8 cellular contexts compared by ENCODE assay signal in the genomic region with DNA sequence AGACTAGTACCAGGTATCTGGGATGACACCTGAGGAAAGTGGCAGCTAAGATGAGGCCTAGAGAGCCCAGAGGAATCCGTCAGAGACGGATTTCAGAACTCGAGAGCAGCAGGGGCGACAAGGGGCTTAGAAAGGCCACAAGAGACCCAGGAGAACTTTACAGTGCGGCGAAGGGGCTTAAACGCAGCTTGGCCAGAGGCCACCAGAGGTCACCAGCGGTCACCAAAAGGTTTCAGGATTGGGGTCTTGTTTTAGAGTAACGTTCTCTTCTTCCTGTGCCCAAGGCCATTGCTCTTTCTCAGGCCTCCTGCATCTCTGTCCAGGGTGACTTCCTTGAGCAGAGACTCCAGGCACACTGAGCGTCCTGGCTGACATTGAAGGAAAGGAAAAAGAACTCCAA. TPM values are rescaled to one million over a fixed set of nuclear protein-coding genes. Genes with fewer than 3 reads are reported as not detected.
DNase-seq lines count a peak whose midpoint lies in the region; ATAC-seq and TF ChIP-seq lines count a peak whose summit lies in the region.

No MANE protein-coding gene starts in this region.

- POLR2A ChIA-PET in activated CD8-positive, alpha-beta T cell treated with anti-CD3 and anti-CD28 coated beads, Interleukin-2, amount 10 ng/mL, durations not matched to agents 7 days and 5 days (lab: Charles Lee) = interaction anchor here (0.6 to 1.2 kb wide), 3 partner anchors 24 to 149 kb away, joined by 3 to 4 read pairs (median 4); partner anchors contain the start of gene ERVK3-1

- H3K27ac ChIP-seq in heart right ventricle = no peak overlapping the region

- intact Hi-C loops in heart right ventricle (cut with DNase I) = loop anchor here in 1 of 10 donors (5.0 kb wide), 1 partner anchor 147 kb away; the partner anchor contains the start of gene ZNF274

- no peaks in the 10 kb centered on the region for H3K9me3 ChIP-seq in heart right ventricle

- H3K27me3 ChIP-seq in heart right ventricle = no peaks in the 10 kb centered on the region

- peaks cover 0 to 3% (median 0%) of the 10 kb centered on the region in 9 donors for H3K36me3 ChIP-seq in heart right ventricle

- H3K36me3 Mint-ChIP-seq in activated CD8-positive, alpha-beta memory T cell treated with anti-CD3 and anti-CD28 coated beads, Interleukin-2, amount 10 ng/mL, durations not matched to agents 7 days and 5 days = no peaks in the 10 kb centered on the region
- H3K36me3 Mint-ChIP-seq in activated CD8-positive, alpha-beta T cell treated with anti-CD3 and anti-CD28 coated beads, Interleukin-2, amount 10 ng/mL, durations not matched to agents 7 days and 5 days (ENCODE audit: low read depth) = no peaks in the 10 kb centered on the region
- H3K36me3 Mint-ChIP-seq in osteocyte (ENCODE audit: unreplicated experiment) = no peaks in the 10 kb centered on the region

- H3K27me3 Mint-ChIP-seq in activated CD8-positive, alpha-beta memory T cell treated with anti-CD3 and anti-CD28 coated beads, Interleukin-2, amount 10 ng/mL, durations not matched to agents 7 days and 5 days = no peaks in the 10 kb centered on the region
- H3K27me3 Mint-ChIP-seq in activated CD8-positive, alpha-beta T cell treated with anti-CD3 and anti-CD28 coated beads, Interleukin-2, amount 10 ng/mL, durations not matched to agents 7 days and 5 days (ENCODE audit: low read depth) = no peaks in the 10 kb centered on the region
- no peaks in the 10 kb centered on the region for H3K27me3 Mint-ChIP-seq in osteocyte (ENCODE audit: unreplicated experiment)

- H3K4me3 Mint-ChIP-seq in activated CD8-positive, alpha-beta memory T cell treated with anti-CD3 and anti-CD28 coated beads, Interleukin-2, amount 10 ng/mL, durations not matched to agents 7 days and 5 days = no peak overlapping the region
- H3K4me3 Mint-ChIP-seq in activated CD8-positive, alpha-beta T cell treated with anti-CD3 and anti-CD28 coated beads, Interleukin-2, amount 10 ng/mL, durations not matched to agents 7 days and 5 days = no peak overlapping the region
- H3K4me3 Mint-ChIP-seq in osteocyte (ENCODE audit: unreplicated experiment) = no peak overlapping the region

- H3K4me1 Mint-ChIP-seq in activated CD8-positive, alpha-beta memory T cell treated with anti-CD3 and anti-CD28 coated beads, Interleukin-2, amount 10 ng/mL, durations not matched to agents 7 days and 5 days = peaks cover 4% of the 10 kb centered on the region
- H3K4me1 Mint-ChIP-seq in activated CD8-positive, alpha-beta T cell treated with anti-CD3 and anti-CD28 coated beads, Interleukin-2, amount 10 ng/mL, durations not matched to agents 7 days and 5 days (ENCODE audit: low read depth) = peaks cover 9% of the 10 kb centered on the region
- H3K4me1 Mint-ChIP-seq in osteocyte (ENCODE audit: unreplicated experiment) = no peaks in the 10 kb centered on the region

- H3K9me3 Mint-ChIP-seq in activated CD8-positive, alpha-beta memory T cell treated with anti-CD3 and anti-CD28 coated beads, Interleukin-2, amount 10 ng/mL, durations not matched to agents 7 days and 5 days (ENCODE audit: low read depth) = no peaks in the 10 kb centered on the region
- no peaks in the 10 kb centered on the region for H3K9me3 Mint-ChIP-seq in activated CD8-positive, alpha-beta T cell treated with anti-CD3 and anti-CD28 coated beads, Interleukin-2, amount 10 ng/mL, durations not matched to agents 7 days and 5 days (ENCODE audit: insufficient read depth)
- H3K9me3 Mint-ChIP-seq in osteocyte (ENCODE audit: unreplicated experiment) = no peaks in the 10 kb centered on the region

- peaks cover 10 to 33% (median 26%) of the 10 kb centered on the region in 9 donors for H3K4me1 ChIP-seq in heart right ventricle

- DNase-seq in activated CD8-positive, alpha-beta memory T cell treated with anti-CD3 and anti-CD28 coated beads, Interleukin-2, amount 10 ng/mL, durations not matched to agents 7 days and 5 days = peak; percentile 51
- no peak for DNase-seq in activated CD8-positive, alpha-beta memory T cell treated with anti-CD3 and anti-CD28 coated beads for 24 hours
- DNase-seq in Kasumi-1 (lab: John Stamatoyannopoulos, UW) (peak; percentile 32 to 54), osteocyte (ENCODE audit: extremely low spot score, unreplicated experiment) (no peak), heart right ventricle (no peak), SW 1271 (lab: John Stamatoyannopoulos, UW) (no peak)
- peak; percentile 49 for DNase-seq in activated CD8-positive, alpha-beta T cell treated with anti-CD3 and anti-CD28 coated beads, Interleukin-2, amount 10 ng/mL, durations not matched to agents 7 days and 5 days

- TF ChIP-seq CTCF in osteocyte (IDR thresholded peaks at IDR 0.05) (peak; percentile 13), heart right ventricle (IDR thresholded peaks at IDR 0.05) (peak in 1 of 9 donors; percentile 12)

- no peak overlapping the region for H3K4me3 ChIP-seq in heart right ventricle

- no peak for ATAC-seq in activated CD8-positive, alpha-beta memory T cell treated with anti-CD3 and anti-CD28 coated beads, Interleukin-2, amount 10 ng/mL, durations not matched to agents 7 days and 5 days
- ATAC-seq in activated CD8-positive, alpha-beta T cell treated with anti-CD3 and anti-CD28 coated beads, Interleukin-2, amount 10 ng/mL, durations not matched to agents 7 days and 5 days = no peak
- ATAC-seq in heart right ventricle (no peak), HG03342 (IDR thresholded peaks at IDR 0.05; ENCODE audit: unreplicated experiment) (no peak)

- 53 to 69% methylated on average over 10 of the region's 10 CpGs for WGBS in heart right ventricle, 2 donors

- no peak overlapping the region for H3K27ac Mint-ChIP-seq in activated CD8-positive, alpha-beta memory T cell treated with anti-CD3 and anti-CD28 coated beads, Interleukin-2, amount 10 ng/mL, durations not matched to agents 7 days and 5 days
- no peak overlapping the region for H3K27ac Mint-ChIP-seq in activated CD8-positive, alpha-beta T cell treated with anti-CD3 and anti-CD28 coated beads, Interleukin-2, amount 10 ng/mL, durations not matched to agents 7 days and 5 days
- H3K27ac Mint-ChIP-seq in osteocyte (ENCODE audit: unreplicated experiment) = no peak overlapping the region

- CTCF ChIA-PET in activated CD8-positive, alpha-beta memory T cell treated with anti-CD3 and anti-CD28 coated beads, Interleukin-2, amount 10 ng/mL, durations not matched to agents 7 days and 5 days (lab: Charles Lee) = interaction anchor here (0.9 to 1.4 kb wide), 3 partner anchors 18 to 80 kb away, joined by 3 to 4 read pairs (median 3); partner anchors contain the start of gene ZNF584
- CTCF ChIA-PET in activated CD8-positive, alpha-beta T cell treated with anti-CD3 and anti-CD28 coated beads, Interleukin-2, amount 10 ng/mL, durations not matched to agents 7 days and 5 days (lab: Charles Lee) = interaction anchor here (1.2 to 1.5 kb wide), 3 partner anchors 80 to 226 kb away, joined by 3 read pairs; partner anchors contain the start of genes CHMP2A, ZBTB45 and ZNF584

RNA-seq across cellular contexts. Expression of gene ZSCAN22, which starts 2.2 kb away (rescaled TPM):
- 1 to 10 TPM; 4.4 to 6.3 TPM for total RNA-seq in activated CD8-positive, alpha-beta memory T cell treated with anti-CD3 and anti-CD28 coated beads, Interleukin-2, amount 10 ng/mL, durations not matched to agents 7 days and 5 days
- 1 to 10 TPM; 4.8 to 5.2 TPM for total RNA-seq in activated CD8-positive, alpha-beta T cell treated with anti-CD3 and anti-CD28 coated beads, Interleukin-2, amount 10 ng/mL, durations not matched to agents 7 days and 5 days
- 3.7 and 4.1 TPM in 2 replicates for total RNA-seq in osteocyte
- 1 to 10 TPM; 1.2 to 2.1 (median 1.4) TPM for total RNA-seq in heart right ventricle
- polyA plus RNA-seq in heart right ventricle = under 1 TPM; 0.80 to 0.87 TPM

RNA-seq across cellular contexts. Expression of gene ERVK3-1, which starts 23.8 kb away (rescaled TPM):
- 10 to 100 TPM; 78.3 to 82.7 TPM for total RNA-seq in activated CD8-positive, alpha-beta memory T cell treated with anti-CD3 and anti-CD28 coated beads, Interleukin-2, amount 10 ng/mL, durations not matched to agents 7 days and 5 days
- total RNA-seq in activated CD8-positive, alpha-beta T cell treated with anti-CD3 and anti-CD28 coated beads, Interleukin-2, amount 10 ng/mL, durations not matched to agents 7 days and 5 days = 10 to 100 TPM; 60.7 to 61.9 TPM
- total RNA-seq in osteocyte (28.7 and 36.2 TPM in 2 replicates), heart right ventricle (10 to 100 TPM; 14.4 to 28.7 (median 17.7) TPM)
- 10 to 100 TPM; 28.6 to 57.5 TPM for polyA plus RNA-seq in heart right ventricle

RNA-seq across cellular contexts. Expression of gene A1BG, which starts 24.3 kb away (rescaled TPM):
- total RNA-seq in activated CD8-positive, alpha-beta memory T cell treated with anti-CD3 and anti-CD28 coated beads, Interleukin-2, amount 10 ng/mL, durations not matched to agents 7 days and 5 days = 10 to 100 TPM; 12.2 to 12.8 TPM
- total RNA-seq in activated CD8-positive, alpha-beta T cell treated with anti-CD3 and anti-CD28 coated beads, Interleukin-2, amount 10 ng/mL, durations not matched to agents 7 days and 5 days = 10 to 100 TPM; 14.9 to 17.5 TPM
- 39.8 and 40.0 TPM in 2 replicates for total RNA-seq in osteocyte
- total RNA-seq in heart right ventricle = 1 to 10 TPM in 9 of 10 donors, under 1 TPM in 1; 0.80 to 5.5 (median 2.0) TPM
- polyA plus RNA-seq in heart right ventricle = 1 to 10 TPM; 9.6 TPM

RNA-seq across cellular contexts. Expression of gene ZNF497, which starts 33.6 kb away (rescaled TPM):
- under 1 TPM; 0.87 to 0.91 TPM for total RNA-seq in activated CD8-positive, alpha-beta memory T cell treated with anti-CD3 and anti-CD28 coated beads, Interleukin-2, amount 10 ng/mL, durations not matched to agents 7 days and 5 days
- 1 to 10 TPM; 1.5 to 1.7 TPM for total RNA-seq in activated CD8-positive, alpha-beta T cell treated with anti-CD3 and anti-CD28 coated beads, Interleukin-2, amount 10 ng/mL, durations not matched to agents 7 days and 5 days
- 1.4 and 2.7 TPM in 2 replicates for total RNA-seq in osteocyte
- under 1 TPM in 9 of 10 donors, not detected in 1; 0.14 to 0.73 (median 0.30) TPM for total RNA-seq in heart right ventricle
- polyA plus RNA-seq in heart right ventricle = under 1 TPM; 0.22 to 0.33 TPM

RNA-seq across cellular contexts. Expression of gene ZNF8, which starts 50.2 kb away (rescaled TPM):
- 1 to 10 TPM; 4.8 to 5.0 TPM for total RNA-seq in activated CD8-positive, alpha-beta memory T cell treated with anti-CD3 and anti-CD28 coated beads, Interleukin-2, amount 10 ng/mL, durations not matched to agents 7 days and 5 days
- total RNA-seq in activated CD8-positive, alpha-beta T cell treated with anti-CD3 and anti-CD28 coated beads, Interleukin-2, amount 10 ng/mL, durations not matched to agents 7 days and 5 days = 1 to 10 TPM; 4.7 TPM
- 10.7 and 10.9 TPM in 2 replicates for total RNA-seq in osteocyte
- 1 to 10 TPM; 4.4 to 6.2 (median 5.6) TPM for total RNA-seq in heart right ventricle
- polyA plus RNA-seq in heart right ventricle = 1 to 10 TPM; 1.4 to 4.2 TPM

Comparison
In these comparisons a context has a peak if more than half of its experiments do, and no peak if none do; other contexts are left out.
1. DNase-seq: peak in activated CD8-positive, alpha-beta memory T cell treated with anti-CD3 and anti-CD28 coated beads, Interleukin-2, amount 10 ng/mL, durations not matched to agents 7 days and 5 days (single experiment), Kasumi-1 (2 of 2) and activated CD8-positive, alpha-beta T cell treated with anti-CD3 and anti-CD28 coated beads, Interleukin-2, amount 10 ng/mL, durations not matched to agents 7 days and 5 days (single experiment); none in activated CD8-positive, alpha-beta memory T cell treated with anti-CD3 and anti-CD28 coated beads for 24 hours (single experiment), osteocyte (single experiment), heart right ventricle (0 of 2) and SW 1271 (0 of 2).